ENCODE assay signal across 2 cellular contexts in genomic region chr22:20937031-20937793, GRCh38.
TF ChIP-seq lines count a peak whose summit lies in the region.

No MANE protein-coding gene starts in this region.

TF ChIP-seq in SK-N-SH, 30 proteins besides CTCF, POLR2A, EP300 and RAD21:
- TF ChIP-seq, protein P1, sequence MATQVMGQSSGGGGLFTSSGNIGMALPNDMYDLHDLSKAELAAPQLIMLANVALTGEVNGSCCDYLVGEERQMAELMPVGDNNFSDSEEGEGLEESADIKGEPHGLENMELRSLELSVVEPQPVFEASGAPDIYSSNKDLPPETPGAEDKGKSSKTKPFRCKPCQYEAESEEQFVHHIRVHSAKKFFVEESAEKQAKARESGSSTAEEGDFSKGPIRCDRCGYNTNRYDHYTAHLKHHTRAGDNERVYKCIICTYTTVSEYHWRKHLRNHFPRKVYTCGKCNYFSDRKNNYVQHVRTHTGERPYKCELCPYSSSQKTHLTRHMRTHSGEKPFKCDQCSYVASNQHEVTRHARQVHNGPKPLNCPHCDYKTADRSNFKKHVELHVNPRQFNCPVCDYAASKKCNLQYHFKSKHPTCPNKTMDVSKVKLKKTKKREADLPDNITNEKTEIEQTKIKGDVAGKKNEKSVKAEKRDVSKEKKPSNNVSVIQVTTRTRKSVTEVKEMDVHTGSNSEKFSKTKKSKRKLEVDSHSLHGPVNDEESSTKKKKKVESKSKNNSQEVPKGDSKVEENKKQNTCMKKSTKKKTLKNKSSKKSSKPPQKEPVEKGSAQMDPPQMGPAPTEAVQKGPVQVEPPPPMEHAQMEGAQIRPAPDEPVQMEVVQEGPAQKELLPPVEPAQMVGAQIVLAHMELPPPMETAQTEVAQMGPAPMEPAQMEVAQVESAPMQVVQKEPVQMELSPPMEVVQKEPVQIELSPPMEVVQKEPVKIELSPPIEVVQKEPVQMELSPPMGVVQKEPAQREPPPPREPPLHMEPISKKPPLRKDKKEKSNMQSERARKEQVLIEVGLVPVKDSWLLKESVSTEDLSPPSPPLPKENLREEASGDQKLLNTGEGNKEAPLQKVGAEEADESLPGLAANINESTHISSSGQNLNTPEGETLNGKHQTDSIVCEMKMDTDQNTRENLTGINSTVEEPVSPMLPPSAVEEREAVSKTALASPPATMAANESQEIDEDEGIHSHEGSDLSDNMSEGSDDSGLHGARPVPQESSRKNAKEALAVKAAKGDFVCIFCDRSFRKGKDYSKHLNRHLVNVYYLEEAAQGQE (IDR thresholded peaks at IDR 0.05; ENCODE audit: low read depth, low read length): no peak
- TF ChIP-seq SIN3A (IDR thresholded peaks at IDR 0.05; ENCODE audit: borderline replicate concordance, low read depth, low read length): no peak
- TF ChIP-seq USF1 (IDR thresholded peaks at IDR 0.05; ENCODE audit: borderline replicate concordance, low read depth): no peak

TF ChIP-seq in SK-N-SH treated with all-trans-retinoic acid at 6 μM for 48 hours, 23 proteins besides CTCF, POLR2A, EP300 and RAD21 (continued from another document):
- TF ChIP-seq, protein P2, sequence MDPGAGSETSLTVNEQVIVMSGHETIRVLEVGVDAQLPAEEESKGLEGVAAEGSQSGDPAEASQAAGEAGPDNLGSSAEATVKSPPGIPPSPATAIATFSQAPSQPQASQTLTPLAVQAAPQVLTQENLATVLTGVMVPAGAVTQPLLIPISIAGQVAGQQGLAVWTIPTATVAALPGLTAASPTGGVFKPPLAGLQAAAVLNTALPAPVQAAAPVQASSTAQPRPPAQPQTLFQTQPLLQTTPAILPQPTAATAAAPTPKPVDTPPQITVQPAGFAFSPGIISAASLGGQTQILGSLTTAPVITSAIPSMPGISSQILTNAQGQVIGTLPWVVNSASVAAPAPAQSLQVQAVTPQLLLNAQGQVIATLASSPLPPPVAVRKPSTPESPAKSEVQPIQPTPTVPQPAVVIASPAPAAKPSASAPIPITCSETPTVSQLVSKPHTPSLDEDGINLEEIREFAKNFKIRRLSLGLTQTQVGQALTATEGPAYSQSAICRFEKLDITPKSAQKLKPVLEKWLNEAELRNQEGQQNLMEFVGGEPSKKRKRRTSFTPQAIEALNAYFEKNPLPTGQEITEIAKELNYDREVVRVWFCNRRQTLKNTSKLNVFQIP (CRISPR knock-in tag; IDR thresholded peaks at IDR 0.05; ENCODE audit: borderline replicate concordance, low read depth): no peak
- TF ChIP-seq, protein P3, sequence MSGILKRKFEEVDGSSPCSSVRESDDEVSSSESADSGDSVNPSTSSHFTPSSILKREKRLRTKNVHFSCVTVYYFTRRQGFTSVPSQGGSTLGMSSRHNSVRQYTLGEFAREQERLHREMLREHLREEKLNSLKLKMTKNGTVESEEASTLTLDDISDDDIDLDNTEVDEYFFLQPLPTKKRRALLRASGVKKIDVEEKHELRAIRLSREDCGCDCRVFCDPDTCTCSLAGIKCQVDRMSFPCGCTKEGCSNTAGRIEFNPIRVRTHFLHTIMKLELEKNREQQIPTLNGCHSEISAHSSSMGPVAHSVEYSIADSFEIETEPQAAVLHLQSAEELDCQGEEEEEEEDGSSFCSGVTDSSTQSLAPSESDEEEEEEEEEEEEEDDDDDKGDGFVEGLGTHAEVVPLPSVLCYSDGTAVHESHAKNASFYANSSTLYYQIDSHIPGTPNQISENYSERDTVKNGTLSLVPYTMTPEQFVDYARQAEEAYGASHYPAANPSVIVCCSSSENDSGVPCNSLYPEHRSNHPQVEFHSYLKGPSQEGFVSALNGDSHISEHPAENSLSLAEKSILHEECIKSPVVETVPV (CRISPR knock-in tag; IDR thresholded peaks at IDR 0.05): no peak
- TF ChIP-seq OSR1 (CRISPR knock-in tag; IDR thresholded peaks at IDR 0.05) (no peak), GLIS3 (CRISPR knock-in tag; IDR thresholded peaks at IDR 0.05) (no peak)
